In the genomic region with DNA sequence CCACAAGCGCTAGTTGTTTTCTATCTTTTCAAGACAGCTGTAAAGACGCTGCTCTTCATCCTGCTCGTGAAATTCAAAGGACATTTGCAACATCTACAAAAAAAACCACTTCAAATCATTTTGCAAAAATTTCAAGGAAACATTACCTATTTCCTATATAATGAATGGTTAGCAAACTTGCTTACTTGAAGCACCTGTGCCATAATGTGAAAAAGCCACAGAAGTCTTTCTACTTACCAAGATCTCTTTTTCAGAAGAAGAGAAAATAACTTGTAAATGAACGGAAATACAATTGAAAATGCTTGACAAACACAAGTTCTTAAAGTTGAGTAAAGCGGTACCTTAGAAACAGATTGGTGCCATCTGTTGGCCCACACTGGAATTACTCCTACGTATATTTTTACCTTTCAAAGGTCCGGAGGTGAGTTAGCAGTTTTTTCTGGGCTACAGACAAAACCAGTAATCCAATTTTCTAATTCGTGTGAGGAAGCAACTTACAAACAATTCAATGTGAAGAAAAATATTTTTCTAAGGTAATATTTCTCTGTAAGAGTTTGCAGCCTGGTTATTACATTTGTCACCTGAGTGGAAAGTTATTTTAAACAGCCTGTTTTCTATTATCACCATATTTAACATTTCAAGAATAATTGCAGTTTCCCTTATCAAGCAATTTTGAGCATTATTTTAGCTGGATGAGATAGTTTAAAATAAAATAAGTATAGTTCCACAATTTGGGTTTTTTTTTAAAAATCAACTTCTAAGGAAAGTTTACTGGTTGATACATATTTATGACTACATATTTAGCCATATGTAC, we compare ENCODE assay signal across 8 cellular contexts. TPM values are rescaled to one million over a fixed set of nuclear protein-coding genes. Genes with fewer than 3 reads are reported as not detected.
DNase-seq lines count a peak whose midpoint lies in the region; ATAC-seq and TF ChIP-seq lines count a peak whose summit lies in the region.

TLR6 (minus strand) TSS at position 294 of the 814 bp plus-strand sequence. CDS start 27,344 bp downstream, outside the sequence.

- no peak for TF ChIP-seq EP300 in transverse colon (IDR thresholded peaks at IDR 0.05; ENCODE audit: low read depth)

- H3K9me3 ChIP-seq in NT2/D1 (ENCODE audit: insufficient read depth, low read length) (no peaks in the 10 kb centered on the region), esophagus squamous epithelium (no peaks in the 10 kb centered on the region), transverse colon (no peaks in the 10 kb centered on the region)

- in situ Hi-C loops in transverse colon (cut with MboI; ENCODE audit: low pct_ligation_motif_present in 1 of 4, low pct_unique_long_range_greater_than_20kb in 1 of 4, low sequenced_read_pairs in 3 of 4): loop anchor here in 1 of 4 donors (10.0 kb wide), 1 partner anchor 92 kb away; no protein-coding TSS in a partner anchor

- H3K27ac ChIP-seq in esophagus squamous epithelium (peak within 1 kb of the TSS; percentile 75 to 85 (median 82)), transverse colon (peak within 1 kb of the TSS; percentile 43 to 77 (median 76))

- no peak within 1 kb of the TSS for H3K9ac ChIP-seq in NT2/D1 (ENCODE audit: insufficient read length, low read depth)

- ATAC-seq in HG03159 (IDR thresholded peaks at IDR 0.05; ENCODE audit: unreplicated experiment): peak; percentile 41

- peak; percentile 70 to 88 (median 80) for TF ChIP-seq CTCF in esophagus squamous epithelium (IDR thresholded peaks at IDR 0.05)
- peak; percentile 93 for TF ChIP-seq CTCF in nephron progenitor cell (IDR thresholded peaks at IDR 0.05)
- peak; percentile 79 to 81 (median 81) for TF ChIP-seq CTCF in transverse colon (IDR thresholded peaks at IDR 0.05)

- H3K27ac Mint-ChIP-seq in nephron progenitor cell: no peak within 1 kb of the TSS

- no peaks in the 10 kb centered on the region for H3K36me3 Mint-ChIP-seq in nephron progenitor cell (ENCODE audit: low read depth)

- H3K4me3 ChIP-seq in NT2/D1 (ENCODE audit: insufficient read length, low read depth): no peak within 1 kb of the TSS
- peak within 1 kb of the TSS in 3 of 4 donors; percentile 34 to 54 (median 39) for H3K4me3 ChIP-seq in esophagus squamous epithelium
- peak within 1 kb of the TSS in 3 of 4 donors; percentile 6 to 32 (median 24) for H3K4me3 ChIP-seq in transverse colon

- WGBS in esophagus squamous epithelium, 2 donors: 14 to 19% methylated on average over 8 of the region's 8 CpGs
- WGBS in transverse colon (ENCODE audit: low coverage in 1 of 2), 2 donors: 8 to 13% methylated on average over 8 of the region's 8 CpGs

- peaks cover 4% of the 10 kb centered on the region for H3K27me3 Mint-ChIP-seq in nephron progenitor cell (ENCODE audit: low read depth, poor library complexity)

- no peaks in the 10 kb centered on the region for H3K27me3 ChIP-seq in NT2/D1 (ENCODE audit: insufficient read depth, insufficient read length)
- H3K27me3 ChIP-seq in esophagus squamous epithelium: no peaks in the 10 kb centered on the region
- H3K27me3 ChIP-seq in transverse colon: no peaks in the 10 kb centered on the region

- TF ChIP-seq POLR2A in esophagus squamous epithelium (IDR thresholded peaks at IDR 0.05): peak in 1 of 4 donors; percentile 36
- no peak for TF ChIP-seq POLR2A in transverse colon (IDR thresholded peaks at IDR 0.05)

- peaks cover 4% of the 10 kb centered on the region for H3K9me3 Mint-ChIP-seq in nephron progenitor cell

- DNase-seq in NCI-H2107 (lab: John Stamatoyannopoulos, UW) (peak; percentile 14), NCI-H2107 treated with DMSO at 0.1 percent for 48 hours (lab: John Stamatoyannopoulos, UW; ENCODE audit: unreplicated experiment) (no peak), NT2/D1 (ENCODE audit: low read depth, low spot score) (peak; percentile 42), activated T-cell treated with anti-CD3 and anti-CD28 coated beads for 48 hours (ENCODE audit: low read depth) (peak; percentile 25), esophagus squamous epithelium (lab: John Stamatoyannopoulos, UW) (no peak), nephron progenitor cell (peak; percentile 63), transverse colon (peak; percentile 76)

- intact Hi-C loops in esophagus squamous epithelium (cut with DNase I) (no loop called here), transverse colon (cut with DNase I; ENCODE audit: low total_unique reads) (no loop called here)

- no peaks in the 10 kb centered on the region for H3K36me3 ChIP-seq in NT2/D1 (ENCODE audit: insufficient read depth, insufficient read length, low read length)
- H3K36me3 ChIP-seq in esophagus squamous epithelium: no peaks in the 10 kb centered on the region
- H3K36me3 ChIP-seq in transverse colon: no peaks in the 10 kb centered on the region

- H3K4me1 ChIP-seq in NT2/D1 (ENCODE audit: insufficient read depth, insufficient read length): no peaks in the 10 kb centered on the region
- peaks cover 7 to 24% (median 8%) of the 10 kb centered on the region in 3 donors for H3K4me1 ChIP-seq in esophagus squamous epithelium
- peaks cover 3 to 19% (median 7%) of the 10 kb centered on the region in 4 donors for H3K4me1 ChIP-seq in transverse colon

- H3K4me1 Mint-ChIP-seq in nephron progenitor cell: peaks cover 9% of the 10 kb centered on the region

- H3K4me3 Mint-ChIP-seq in nephron progenitor cell: no peak within 1 kb of the TSS

RNA-seq across cellular contexts. Expression of gene TLR6, which starts in this region (rescaled TPM):
- total RNA-seq in esophagus squamous epithelium (1 to 10 TPM; 1.1 to 3.3 (median 2.5) TPM), transverse colon (1 to 10 TPM; 1.6 to 5.9 (median 3.3) TPM)

Comparison
In these comparisons a context has a peak if more than half of its experiments do, and no peak if none do; other contexts are left out.
1. DNase-seq: peak in NCI-H2107 (single experiment), NT2/D1 (single experiment), activated T-cell treated with anti-CD3 and anti-CD28 coated beads for 48 hours (single experiment), nephron progenitor cell (single experiment) and transverse colon (single experiment); none in NCI-H2107 treated with DMSO at 0.1 percent for 48 hours (single experiment) and esophagus squamous epithelium (single experiment).
2. Peak in every context shown above with its lines, with median percentiles within 50 percentile points of each other: CTCF ChIP-seq.